12 cellular contexts compared by ENCODE assay signal in the genomic region with DNA sequence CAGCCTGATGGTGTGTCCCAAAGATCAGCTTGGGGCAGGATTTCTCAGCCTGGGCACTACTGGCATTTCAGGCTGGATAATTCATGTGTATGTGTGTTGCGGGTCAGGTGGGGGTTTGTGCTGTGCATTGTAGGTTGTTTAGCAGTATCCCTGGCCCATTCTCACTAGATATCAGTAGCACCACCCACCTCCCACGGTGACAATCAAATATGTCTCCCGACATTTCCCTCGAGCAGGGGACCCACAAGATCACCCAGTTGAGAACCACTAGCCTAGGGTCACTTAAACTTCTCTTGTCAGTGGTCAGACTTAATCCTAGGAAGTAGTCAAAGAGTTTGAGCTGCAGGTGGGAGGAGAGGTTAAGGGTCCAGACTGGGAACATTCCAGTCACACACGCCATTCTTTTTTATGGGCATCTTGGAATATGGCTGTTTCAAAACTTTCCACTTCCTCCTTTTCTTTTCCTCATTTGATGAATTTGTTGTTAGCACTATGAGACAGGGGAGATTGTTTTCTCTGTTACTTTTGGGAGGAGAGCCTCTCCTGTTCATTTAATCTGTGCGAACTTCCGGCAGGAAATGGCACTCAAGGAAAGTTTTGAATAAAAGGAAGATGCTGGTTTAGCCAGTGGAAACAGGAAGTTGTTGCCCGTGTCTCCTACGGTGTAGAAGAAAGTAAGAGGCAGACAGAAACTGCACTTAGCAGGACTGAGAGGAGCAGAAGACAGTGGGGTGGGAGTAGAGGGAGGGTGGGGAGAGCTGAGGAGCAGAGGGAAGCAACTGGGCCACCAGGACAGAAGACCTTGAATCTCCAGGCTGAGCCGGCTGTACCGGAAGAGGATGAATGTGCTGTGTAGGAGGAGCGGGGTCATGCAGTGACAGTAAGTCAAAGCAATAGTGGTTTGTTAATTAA.
DNase-seq lines count a peak whose midpoint lies in the region; ATAC-seq, FAIRE-seq and TF ChIP-seq lines count a peak whose summit lies in the region.
"Had no signal": no experiment of that assay in that cellular context is flagged by ENCODE, and none has a peak within 500 bp of the region (broad histone marks: within the 10 kb centered on the region; RNA-seq: fewer than 3 reads in every experiment).

No MANE protein-coding gene starts in this region.

- peaks cover 4% of the 10 kb centered on the region for H3K27me3 Mint-ChIP-seq in T-helper 1 cell treated with Interleukin-12 subunit alpha and Interleukin-12 subunit beta and Interleukin-4 antibody, amounts not matched to agents 30 μg/mL and 1 μg/mL, for 36 hours (ENCODE audit: low read depth)
- peaks cover 0 to 4% of the 10 kb centered on the region in 2 donors for H3K27me3 Mint-ChIP-seq in effector memory CD8-positive, alpha-beta T cell

- FAIRE-seq in H54 (lab: Jason Lieb, UNC) = no peak
- FAIRE-seq: H1, TTC549 had no signal

- H3K27ac Mint-ChIP-seq in T-helper 1 cell treated with Interleukin-12 subunit alpha and Interleukin-12 subunit beta and Interleukin-4 antibody, amounts not matched to agents 30 μg/mL and 1 μg/mL, for 36 hours = peak overlapping the region; percentile 65
- H3K27ac Mint-ChIP-seq in effector memory CD8-positive, alpha-beta T cell = peak overlapping the region in 1 of 2 donors; percentile 72

- ATAC-seq in effector memory CD8-positive, alpha-beta T cell (replicated peaks) = peak; percentile 33

- no peaks in the 10 kb centered on the region for H3K36me3 Mint-ChIP-seq in T-helper 1 cell treated with Interleukin-12 subunit alpha and Interleukin-12 subunit beta and Interleukin-4 antibody, amounts not matched to agents 30 μg/mL and 1 μg/mL, for 36 hours (ENCODE audit: low read depth)
- H3K36me3 Mint-ChIP-seq in effector memory CD8-positive, alpha-beta T cell (ENCODE audit: insufficient read depth) = no peaks in the 10 kb centered on the region

- TF ChIP-seq CTCF in GM12865 (IDR thresholded peaks at IDR 0.05; ENCODE audit: insufficient read depth, low read depth, low read length, missing control alignments) = no peak

- H3K9me3 Mint-ChIP-seq in T-helper 1 cell treated with Interleukin-12 subunit alpha and Interleukin-12 subunit beta and Interleukin-4 antibody, amounts not matched to agents 30 μg/mL and 1 μg/mL, for 36 hours = no peaks in the 10 kb centered on the region
- H3K9me3 Mint-ChIP-seq in effector memory CD8-positive, alpha-beta T cell = no peaks in the 10 kb centered on the region

- TF ChIP-seq POLR2A in H54 (IDR thresholded peaks at IDR 0.05; ENCODE audit: low read depth, low read length) = no peak

- H3K4me3 ChIP-seq in GM12865 (ENCODE audit: low read depth, low read length) = no peak overlapping the region

- peaks cover 13% of the 10 kb centered on the region for H3K4me1 Mint-ChIP-seq in T-helper 1 cell treated with Interleukin-12 subunit alpha and Interleukin-12 subunit beta and Interleukin-4 antibody, amounts not matched to agents 30 μg/mL and 1 μg/mL, for 36 hours (ENCODE audit: low read depth)
- peaks cover 5 to 6% of the 10 kb centered on the region in 2 donors for H3K4me1 Mint-ChIP-seq in effector memory CD8-positive, alpha-beta T cell (ENCODE audit: low read depth in 2 of 2)

- DNase-seq in GM12865 (ENCODE audit: low read depth) (peak; percentile 22), NCI-H526 treated with DMSO at 0.1 percent for 48 hours (lab: John Stamatoyannopoulos, UW) (no peak), retina (no peak), H54 (ENCODE audit: insufficient read length, low spot score) (no peak)
- DNase-seq in effector memory CD8-positive, alpha-beta T cell = no peak
- peak; percentile 2 to 6 for DNase-seq in stimulated activated CD4-positive, alpha-beta T cell treated with anti-CD3 and anti-CD28 coated beads, Interleukin-12 subunit alpha, Interleukin-12 subunit beta, amount 100 ng/mL, for 24 hours (ENCODE audit: low read depth in 2 of 2)
- no peak for DNase-seq in activated CD4-positive, CD25-positive, alpha-beta regulatory T cell (lab: John Stamatoyannopoulos, UW)
- DNase-seq: effector CD4-positive, alpha-beta T cell; stimulated activated naive CD4-positive, alpha-beta T cell treated with Interleukin-2 at 50 U/mL for 16 hours had no signal

- peak overlapping the region; percentile 54 for H3K4me3 Mint-ChIP-seq in T-helper 1 cell treated with Interleukin-12 subunit alpha and Interleukin-12 subunit beta and Interleukin-4 antibody, amounts not matched to agents 30 μg/mL and 1 μg/mL, for 36 hours
- H3K4me3 Mint-ChIP-seq in effector memory CD8-positive, alpha-beta T cell = peak overlapping the region; percentile 61 to 75

Comparison
In these comparisons a context has a peak if more than half of its experiments do, and no peak if none do; other contexts are left out.
1. DNase-seq: peak in GM12865 (single experiment) and stimulated activated CD4-positive, alpha-beta T cell treated with anti-CD3 and anti-CD28 coated beads, Interleukin-12 subunit alpha, Interleukin-12 subunit beta, amount 100 ng/mL, for 24 hours (2 of 2); none in effector memory CD8-positive, alpha-beta T cell (0 of 3), NCI-H526 treated with DMSO at 0.1 percent for 48 hours (single experiment), retina (single experiment), H54 (single experiment) and activated CD4-positive, CD25-positive, alpha-beta regulatory T cell (0 of 4).